ENCODE assay signal across 11 cellular contexts in the genomic region with DNA sequence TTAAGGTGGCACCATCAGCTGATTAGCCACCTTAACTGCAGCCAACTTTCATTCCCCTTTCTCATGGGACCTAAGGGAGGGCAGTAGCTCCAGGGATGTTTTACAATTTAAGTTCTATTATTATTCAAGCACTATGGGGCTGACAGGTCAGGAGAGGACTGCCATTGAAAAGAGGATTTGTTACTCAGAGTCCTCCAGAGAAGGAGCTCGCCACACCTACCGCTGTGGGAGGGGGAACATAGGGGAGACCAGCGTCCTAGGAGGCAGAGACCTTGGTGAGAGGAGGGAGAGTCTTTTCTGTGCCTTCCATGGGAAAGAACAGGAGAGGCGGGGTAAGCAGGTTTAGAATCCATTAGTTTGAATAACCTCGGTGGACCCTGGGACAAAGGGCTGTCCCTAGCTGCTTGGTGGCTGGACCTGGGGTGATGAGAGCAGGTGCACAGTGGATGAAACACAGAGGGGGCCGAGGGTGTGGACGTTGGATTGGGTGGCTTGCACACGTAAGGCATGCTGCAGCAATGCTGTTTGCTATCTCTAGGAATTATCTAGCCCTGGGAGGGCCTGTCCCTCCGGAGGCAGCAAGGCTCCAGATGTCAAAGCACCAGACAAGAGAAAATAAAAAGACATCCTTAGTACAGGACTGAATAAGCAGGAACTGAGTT. TPM values are rescaled to one million over a fixed set of nuclear protein-coding genes. Genes with fewer than 3 reads are reported as not detected.
DNase-seq lines count a peak whose midpoint lies in the region; ATAC-seq, FAIRE-seq and TF ChIP-seq lines count a peak whose summit lies in the region.
"Had no signal": no experiment of that assay in that cellular context is flagged by ENCODE, and none has a peak within 500 bp of the region (broad histone marks: within the 10 kb centered on the region; RNA-seq: fewer than 3 reads in every experiment).

No MANE protein-coding gene starts in this region.

- H3K4me1 Mint-ChIP-seq in CD4-positive, alpha-beta T cell (ENCODE audit: low read depth): peaks cover 91% of the 10 kb centered on the region
- peaks cover 39 to 64% (median 47%) of the 10 kb centered on the region in 3 donors for H3K4me1 Mint-ChIP-seq in IgD-negative memory B cell

- H2BK5ac ChIP-seq in H1 (ENCODE audit: low read depth, low read length): peak overlapping the region; percentile 81; the same call in 1 of the 2 replicates

- no peaks in the 10 kb centered on the region for H3K9me3 ChIP-seq in CD4-positive, alpha-beta T cell (ENCODE audit: control insufficient read depth, low read length)
- H3K9me3 ChIP-seq in H1 (ENCODE audit: insufficient read depth in 2 of 2, low read depth in 1 of 2, low read length in 1 of 2): no peaks in the 10 kb centered on the region
- no peaks in the 10 kb centered on the region for H3K9me3 ChIP-seq in parathyroid adenoma (ENCODE audit: control insufficient read depth, low read length)

- no peaks in the 10 kb centered on the region for H3K27me3 Mint-ChIP-seq in CD4-positive, alpha-beta T cell
- H3K27me3 Mint-ChIP-seq in IgD-negative memory B cell: peaks cover 4% of the 10 kb centered on the region

- peak overlapping the region; percentile 85; the same call in 1 of the 2 replicates for H3K18ac ChIP-seq in H1 (ENCODE audit: extremely low read depth, low read length)

- FAIRE-seq in H1 (lab: Jason Lieb, UNC) (no peak), urothelium cell line (lab: Jason Lieb, UNC) (no peak)

- peak overlapping the region; percentile 93 for H3K27ac Mint-ChIP-seq in CD4-positive, alpha-beta T cell
- peak overlapping the region; percentile 76 to 94 (median 81) for H3K27ac Mint-ChIP-seq in IgD-negative memory B cell

- H3K79me2 ChIP-seq in H1 (ENCODE audit: control insufficient read depth in 1 of 2, insufficient read depth in 2 of 2, low read length in 2 of 2) (no peaks in the 10 kb centered on the region), parathyroid adenoma (peaks cover 7% of the 10 kb centered on the region)

- no peak overlapping the region for H2BK120ac ChIP-seq in H1 (replicated peaks; ENCODE audit: low read depth, low read length)

- no peaks in the 10 kb centered on the region for H3K79me1 ChIP-seq in H1 (ENCODE audit: low read depth, low read length)

- H3K9me3 Mint-ChIP-seq in CD4-positive, alpha-beta T cell: no peaks in the 10 kb centered on the region
- no peaks in the 10 kb centered on the region for H3K9me3 Mint-ChIP-seq in IgD-negative memory B cell

- intact Hi-C loops in CD4-positive, alpha-beta T cell (cut with DNase I, micrococcal nuclease): loop anchor here (2.0 to 5.0 kb wide), 2 partner anchors 14 to 37 kb away; a partner anchor contains a TSS

- no peak overlapping the region for H3K4ac ChIP-seq in H1 (replicated peaks; ENCODE audit: insufficient read length, low read depth, low read length)

- no peak for TF ChIP-seq RAD21 in H1 (IDR thresholded peaks at IDR 0.05 in 1 of 2, conservative IDR thresholded peaks at IDR 0.05 in 1 of 2; ENCODE audit: low read depth in 2 of 2, low read length in 2 of 2)

- H2AK5ac ChIP-seq in H1 (ENCODE audit: low read depth, low read length): peak overlapping the region; percentile 17; the same call in 1 of the 2 replicates

- H2BK20ac ChIP-seq in H1 (ENCODE audit: low read length): peak overlapping the region; percentile 82; the same call in 1 of the 2 replicates

- H2AFZ ChIP-seq in H1 (ENCODE audit: low read length): 0 out of 2 replicates have a peak overlapping the region, but pooled peaks have one; percentile 5
- no peak overlapping the region for H2AFZ ChIP-seq in parathyroid adenoma

- no peak for TF ChIP-seq CTCF in CD4-positive, alpha-beta T cell (IDR thresholded peaks at IDR 0.05)
- TF ChIP-seq CTCF in H1 (IDR thresholded peaks at IDR 0.05; ENCODE audit: control extremely low read depth in 1 of 3, insufficient read depth in 1 of 3, low read depth in 1 of 3, low read length in 3 of 3) (no peak), parathyroid adenoma (IDR thresholded peaks at IDR 0.05) (no peak), GM10266 (IDR thresholded peaks at IDR 0.05; ENCODE audit: control insufficient read depth, insufficient read depth, low read depth, missing control alignments) (no peak)

- H3K14ac ChIP-seq in H1 (ENCODE audit: insufficient read length): no peak overlapping the region

- peaks cover 9% of the 10 kb centered on the region; the same call in 1 of the 2 replicates for H3K23me2 ChIP-seq in H1 (ENCODE audit: low read depth, low read length)

- TF ChIP-seq EP300 in H1 (IDR thresholded peaks at IDR 0.05; ENCODE audit: borderline replicate concordance in 1 of 2, low read depth in 2 of 2, low read length in 2 of 2): no peak

- peak overlapping the region; percentile 92 for H3K27ac ChIP-seq in CD4-positive, alpha-beta T cell (ENCODE audit: low read depth, low read length)
- H3K27ac ChIP-seq in H1 (ENCODE audit: low read depth, low read length) (no peak overlapping the region), parathyroid adenoma (no peak overlapping the region)

- no peak overlapping the region for H3K56ac ChIP-seq in H1 (replicated peaks; ENCODE audit: insufficient read length, low read depth, low read length)

- H3K36me3 ChIP-seq in H1 (ENCODE audit: control insufficient read depth in 2 of 4, insufficient read depth in 4 of 4, low read length in 3 of 4): no peaks in the 10 kb centered on the region
- H3K36me3 ChIP-seq in parathyroid adenoma (ENCODE audit: control insufficient read depth, insufficient read depth, low read length): no peaks in the 10 kb centered on the region

- CTCF ChIA-PET in CD4-positive, alpha-beta T cell (lab: Charles Lee): interaction anchor here (1.8 kb wide), 1 partner anchor 13 kb away, joined by 8 read pairs; a partner anchor contains a TSS
- CTCF ChIA-PET in H1 (lab: Charles Lee; ENCODE audit: partially characterized antibody): interaction anchor here (0.6 kb wide), 1 partner anchor 96 kb away, joined by 3 read pairs; no protein-coding TSS in a partner anchor

- no peak overlapping the region for H3K23ac ChIP-seq in H1 (ENCODE audit: insufficient read length)

- WGBS in H1 (ENCODE audit: extremely low coverage in 1 of 2, insufficient coverage in 1 of 2, insufficient read length in 1 of 2, insufficient replicate concordance in 2 of 2, low coverage in 1 of 2, low lambda C conversion rate in 2 of 2, missing lambda C conversion rate in 1 of 2), 2 experiments: 43% methylated on average over 9 of the region's 9 CpGs; no CpG with 5 or more reads in 1 of the 2 experiments

- H3K36me3 Mint-ChIP-seq in CD4-positive, alpha-beta T cell (ENCODE audit: low read depth): peaks cover 10% of the 10 kb centered on the region
- H3K36me3 Mint-ChIP-seq in IgD-negative memory B cell: no peaks in the 10 kb centered on the region

- no peak overlapping the region; the same call in 1 of the 2 replicates for H2BK12ac ChIP-seq in H1 (ENCODE audit: low read depth, low read length)

- H2BK15ac ChIP-seq in H1 (ENCODE audit: low read length): 0 out of 2 replicates have a peak overlapping the region, but pooled peaks have one; percentile 74

- H3K9ac ChIP-seq in H1 (replicated peaks in 1 of 4; ENCODE audit: extremely low read depth in 1 of 4, low read depth in 3 of 4, low read length in 3 of 4) (no peak overlapping the region), parathyroid adenoma (no peak overlapping the region)

- H4K8ac ChIP-seq in H1 (ENCODE audit: extremely low read depth, insufficient read depth, low read length): no peak overlapping the region

- no peak overlapping the region for H4K5ac ChIP-seq in H1 (ENCODE audit: insufficient read length, low read depth, low read length)

- no peak for ATAC-seq in CD4-positive, alpha-beta T cell (ENCODE audit: poor library complexity)

- POLR2A ChIA-PET in CD4-positive, alpha-beta T cell (lab: Charles Lee): interaction anchor here (0.8 to 5.1 kb wide), 2 partner anchors 12 to 36 kb away, joined by 3 to 127 read pairs; a partner anchor contains a TSS
- POLR2A ChIA-PET in H1 (lab: Charles Lee; ENCODE audit: partially characterized antibody): no interaction called here

- peak overlapping the region; percentile 99 for H3K4me3 Mint-ChIP-seq in CD4-positive, alpha-beta T cell
- peak overlapping the region; percentile 64 to 93 (median 75) for H3K4me3 Mint-ChIP-seq in IgD-negative memory B cell

- H3K4me3 ChIP-seq in H1 (ENCODE audit: extremely low read depth in 1 of 4, insufficient read depth in 2 of 4, low read depth in 3 of 4, low read length in 4 of 4) (no peak overlapping the region), parathyroid adenoma (ENCODE audit: low read depth, low read length) (no peak overlapping the region)

- no peak overlapping the region for H4K91ac ChIP-seq in H1 (replicated peaks; ENCODE audit: insufficient read length, low read length)

- no peaks in the 10 kb centered on the region for H3K27me3 ChIP-seq in CD4-positive, alpha-beta T cell (ENCODE audit: control insufficient read depth, insufficient read depth, low read length)
- no peaks in the 10 kb centered on the region for H3K27me3 ChIP-seq in H1 (replicated peaks in 1 of 4; ENCODE audit: control insufficient read depth in 3 of 4, extremely low read depth in 1 of 4, insufficient read depth in 3 of 4, low read length in 3 of 4)
- no peaks in the 10 kb centered on the region for H3K27me3 ChIP-seq in parathyroid adenoma (ENCODE audit: control insufficient read depth, insufficient read depth, low read length)

- DNase-seq in CD4-positive, alpha-beta T cell: no peak
- DNase-seq in H1 (ENCODE audit: low read depth in 1 of 2, low spot score in 2 of 2): no peak
- no peak for DNase-seq in A172 (ENCODE audit: low spot score)
- DNase-seq in GM10266 (ENCODE audit: extremely low spot score): no peak
- DNase-seq in NCI-H2227 treated with DMSO at 0.1 percent for 48 hours (lab: John Stamatoyannopoulos, UW): no peak
- DNase-seq in urothelium cell line (ENCODE audit: low spot score): no peak
- DNase-seq: GDM1, NCI-H1436 had no signal

- H3K4me1 ChIP-seq in H1 (replicated peaks in 1 of 4; ENCODE audit: control insufficient read depth in 3 of 4, insufficient read depth in 4 of 4, low read length in 3 of 4): peaks cover 8 to 20% (median 15%) of the 10 kb centered on the region in 4 experiments
- peaks cover 8% of the 10 kb centered on the region for H3K4me1 ChIP-seq in parathyroid adenoma

- no peaks in the 10 kb centered on the region for H4K20me1 ChIP-seq in H1 (replicated peaks in 1 of 2; ENCODE audit: control insufficient read depth in 1 of 2, insufficient read depth in 2 of 2, low read length in 2 of 2)

- TF ChIP-seq POLR2A in H1 (IDR thresholded peaks at IDR 0.05; ENCODE audit: control extremely low read depth in 1 of 2, low read depth in 2 of 2, low read length in 2 of 2): no peak

- peak overlapping the region; percentile 47 to 51 for H3K4me2 ChIP-seq in H1 (ENCODE audit: insufficient read depth in 1 of 2, low read depth in 2 of 2, low read length in 2 of 2)
- H3K4me2 ChIP-seq in parathyroid adenoma (ENCODE audit: low read length): peak overlapping the region; percentile 25

RNA-seq across cellular contexts. Expression of a gene that starts 14.2 kb away (rescaled TPM):
- total RNA-seq in CD4-positive, alpha-beta T cell: 10 to 100 TPM; 30.0 to 30.4 TPM
- polyA plus RNA-seq in IgD-negative memory B cell (0.48 TPM), H1 (2011; rRNA removed) (1.4 and 2.0 TPM in 2 replicates)
- total RNA-seq in H1 (2021; fragmentation: NEBNext Ultra II Directional; extraction: Animal tissue kit (Norgen Biotek cat#: 25700)): 2.8 and 3.4 TPM in 2 replicates
- polyA plus RNA-seq in H1 (2011; cell fraction: cytosol; rRNA removed): 1.5 TPM
- 2.8 TPM for polyA plus RNA-seq in H1 (2011; cell fraction: nucleus; rRNA removed)
- polyA plus RNA-seq in H1 (2012, experiment 1 of 2): 2.0 to 2.7 TPM (median 2.5 TPM) in 4 replicates
- 1.3 TPM for polyA plus RNA-seq in H1 (2012, experiment 2 of 2)
- 1.7 TPM for polyA plus RNA-seq in H1 (2013, experiment 1 of 2)
- polyA plus RNA-seq in H1 (2013, experiment 2 of 2): 1.8 TPM
- polyA minus RNA-seq in H1 (2011; rRNA and poly(A)+ RNA removed): 4.0 and 4.1 TPM in 2 replicates
- polyA minus RNA-seq in H1 (2011; cell fraction: cytosol; rRNA and poly(A)+ RNA removed): 2.3 TPM
- polyA minus RNA-seq in H1 (2011; cell fraction: nucleus; rRNA and poly(A)+ RNA removed): 3.2 TPM
- not detected in 2 replicates for total RNA-seq in A172 (2014; rRNA removed; shearing (Covaris generic))
- total RNA-seq: RPMI7951 had no signal
